In genomic region chr7:129387537-129387936, GRCh38 we compare ENCODE assay signal across 21 cellular contexts. TPM values are rescaled to one million over a fixed set of nuclear protein-coding genes. Genes with fewer than 3 reads are reported as not detected.
DNase-seq lines count a peak whose midpoint lies in the region; ATAC-seq and TF ChIP-seq lines count a peak whose summit lies in the region.
"Had no signal": no experiment of that assay in that cellular context is flagged by ENCODE, and none has a peak within 500 bp of the region (broad histone marks: within the 10 kb centered on the region; RNA-seq: fewer than 3 reads in every experiment).

No MANE protein-coding gene starts in this region.

- no peaks in the 10 kb centered on the region; the same call in 1 of the 2 replicates for H4K20me1 ChIP-seq in GM23338 (replicated peaks; ENCODE audit: insufficient read depth)
- H4K20me1 ChIP-seq: BLaER1 had no signal

- H3K4me3 Mint-ChIP-seq in GM23338 (no peak overlapping the region), WTC11 (no peak overlapping the region)
- H3K4me3 Mint-ChIP-seq in CD8-positive, alpha-beta memory T cell: no peak overlapping the region
- H3K4me3 Mint-ChIP-seq: CD14-positive monocyte; CD8-positive, alpha-beta T cell; IgD-negative memory B cell had no signal

- H3K36me3 ChIP-seq in GM23338 (ENCODE audit: insufficient read depth) (no peaks in the 10 kb centered on the region), right lobe of liver (peaks cover 0 to 8% (median 0%) of the 10 kb centered on the region in 4 donors), adrenal gland (replicated peaks in 1 of 2) (no peaks in the 10 kb centered on the region)
- no peaks in the 10 kb centered on the region for H3K36me3 ChIP-seq in CD8-positive, alpha-beta memory T cell (ENCODE audit: insufficient read depth, low read length)

- no peak overlapping the region for H3K27ac Mint-ChIP-seq in GM23338
- peak overlapping the region; percentile 85 for H3K27ac Mint-ChIP-seq in WTC11
- peak overlapping the region in 1 of 8 donors; percentile 64 for H3K27ac Mint-ChIP-seq in CD8-positive, alpha-beta memory T cell
- H3K27ac Mint-ChIP-seq: CD8-positive, alpha-beta T cell; IgD-negative memory B cell had no signal

- H3K36me3 Mint-ChIP-seq in GM23338 (ENCODE audit: low read depth): no peaks in the 10 kb centered on the region
- no peaks in the 10 kb centered on the region for H3K36me3 Mint-ChIP-seq in WTC11
- peaks cover 0 to 43% (median 14%) of the 10 kb centered on the region in 3 donors for H3K36me3 Mint-ChIP-seq in CD8-positive, alpha-beta memory T cell

- H3K4me1 ChIP-seq in GM23338 (ENCODE audit: insufficient read depth) (peaks cover 26% of the 10 kb centered on the region), right lobe of liver (peaks cover 0 to 25% (median 0%) of the 10 kb centered on the region in 4 donors), adrenal gland (replicated peaks in 1 of 2) (no peaks in the 10 kb centered on the region)
- no peaks in the 10 kb centered on the region for H3K4me1 ChIP-seq in CD8-positive, alpha-beta memory T cell (ENCODE audit: insufficient read depth, low read length)
- H3K4me1 ChIP-seq: BLaER1 had no signal

- H3K9me3 ChIP-seq in right lobe of liver (no peaks in the 10 kb centered on the region), adrenal gland (replicated peaks in 1 of 3) (no peaks in the 10 kb centered on the region)
- H3K9me3 ChIP-seq in CD8-positive, alpha-beta memory T cell (ENCODE audit: low read length): no peaks in the 10 kb centered on the region
- H3K9me3 ChIP-seq: BLaER1 had no signal

- no peak overlapping the region for H3K4me3 ChIP-seq in GM23338
- no peak overlapping the region for H3K4me3 ChIP-seq in right lobe of liver
- no peak overlapping the region for H3K4me3 ChIP-seq in adrenal gland
- H3K4me3 ChIP-seq in CD8-positive, alpha-beta memory T cell (ENCODE audit: low read length): no peak overlapping the region
- H3K4me3 ChIP-seq: BLaER1, GM12878 had no signal

- H3K9me3 Mint-ChIP-seq in GM23338: no peaks in the 10 kb centered on the region
- H3K9me3 Mint-ChIP-seq in WTC11: no peaks in the 10 kb centered on the region
- H3K9me3 Mint-ChIP-seq in CD8-positive, alpha-beta memory T cell: no peaks in the 10 kb centered on the region
- H3K9me3 Mint-ChIP-seq: CD14-positive monocyte; CD8-positive, alpha-beta T cell; IgD-negative memory B cell had no signal

- no peaks in the 10 kb centered on the region for H3K79me2 ChIP-seq in GM23338 (replicated peaks; ENCODE audit: insufficient read depth)

- TF ChIP-seq CTCF in GM23338 (conservative IDR thresholded peaks at IDR 0.05; ENCODE audit: low read depth in 2 of 2) (no peak), WTC11 (IDR thresholded peaks at IDR 0.05) (no peak), right lobe of liver (IDR thresholded peaks at IDR 0.05) (no peak), adrenal gland (IDR thresholded peaks at IDR 0.05) (no peak)

- POLR2A ChIA-PET in WTC11 (lab: Charles Lee): interaction anchor here (1.4 kb wide), 1 partner anchor 46 kb away, joined by 5 read pairs; the partner anchor contains the start of gene STRIP2
- POLR2A ChIA-PET in CD8-positive, alpha-beta memory T cell (lab: Charles Lee): no interaction called here

- TF ChIP-seq POLR2A in right lobe of liver (IDR thresholded peaks at IDR 0.05) (no peak), adrenal gland (IDR thresholded peaks at IDR 0.05) (no peak)

- H3K27me3 ChIP-seq in GM23338 (ENCODE audit: insufficient read depth) (no peaks in the 10 kb centered on the region), right lobe of liver (no peaks in the 10 kb centered on the region), adrenal gland (no peaks in the 10 kb centered on the region)
- no peaks in the 10 kb centered on the region for H3K27me3 ChIP-seq in CD8-positive, alpha-beta memory T cell (ENCODE audit: insufficient read depth, low read length, poor library complexity, severe bottlenecking)
- H3K27me3 ChIP-seq: BLaER1 had no signal

- CTCF ChIA-PET in WTC11 (lab: Charles Lee): interaction anchor here (1.4 to 1.8 kb wide), 4 partner anchors 12 to 177 kb away, joined by 4 to 15 read pairs (median 8); no protein-coding TSS in a partner anchor
- CTCF ChIA-PET in CD8-positive, alpha-beta memory T cell (lab: Charles Lee): interaction anchor here (1.5 to 3.1 kb wide), 3 partner anchors 10 to 20 kb away, joined by 4 to 13 read pairs (median 10); no protein-coding TSS in a partner anchor

- 24% methylated on average over 2 of the region's 2 CpGs for WGBS in right lobe of liver (ENCODE audit: insufficient coverage, low coverage, low lambda C conversion rate, missing lambda C conversion rate)
- WGBS in adrenal gland, 4 donors: 92 to 100% (median 96%) methylated on average over 2 of the region's 2 CpGs

- DNase-seq in GM23338 (ENCODE audit: low spot score) (no peak), WTC11 (ENCODE audit: low spot score) (no peak), caudate nucleus (lab: John Stamatoyannopoulos, UW) (no peak), right lobe of liver (no peak), adrenal gland (no peak), SHP77 treated with DMSO at 0.1 percent for 48 hours (lab: John Stamatoyannopoulos, UW) (no peak)
- DNase-seq in CD8-positive, alpha-beta memory T cell: no peak
- no peak for DNase-seq in activated effector memory CD4-positive, alpha-beta T cell treated with Interleukin-2 at 50 U/mL for 16 hours
- DNase-seq: 8988T; CD8-positive, alpha-beta T cell; COR-L47; DMS 273 treated with DMSO at 0.1 percent for 48 hours; DMS53; DND-41; EL; HCEC 1CT had no signal

- H2AFZ ChIP-seq in GM23338: no peak overlapping the region

- H3K27ac ChIP-seq in GM23338 (ENCODE audit: low read depth): peak overlapping the region; percentile 35; the same call in 1 of the 2 replicates
- peak overlapping the region; percentile 77 for H3K27ac ChIP-seq in caudate nucleus (ENCODE audit: low read depth, low read length)
- H3K27ac ChIP-seq in right lobe of liver: no peak overlapping the region
- H3K27ac ChIP-seq in adrenal gland: no peak overlapping the region
- no peak overlapping the region for H3K27ac ChIP-seq in CD8-positive, alpha-beta memory T cell (ENCODE audit: low read depth, low read length)
- H3K27ac ChIP-seq: BLaER1, HL-60 had no signal

- no peak overlapping the region for H3K4me2 ChIP-seq in GM23338
- H3K4me2 ChIP-seq: BLaER1 had no signal

- ATAC-seq in GM23338: no peak
- ATAC-seq in WTC11: no peak
- peak; percentile 61 to 81 (median 73) for ATAC-seq in right lobe of liver
- ATAC-seq: CD8-positive, alpha-beta T cell; GM12878 had no signal

- H3K4me1 Mint-ChIP-seq in GM23338 (peaks cover 39% of the 10 kb centered on the region), WTC11 (peaks cover 37% of the 10 kb centered on the region)
- no peaks in the 10 kb centered on the region for H3K4me1 Mint-ChIP-seq in CD8-positive, alpha-beta memory T cell
- H3K4me1 Mint-ChIP-seq: CD14-positive monocyte had no signal

- H3K27me3 Mint-ChIP-seq in GM23338 (ENCODE audit: insufficient read depth, low read depth, poor library complexity): no peaks in the 10 kb centered on the region
- H3K27me3 Mint-ChIP-seq in WTC11 (ENCODE audit: low read depth): no peaks in the 10 kb centered on the region
- no peaks in the 10 kb centered on the region for H3K27me3 Mint-ChIP-seq in CD8-positive, alpha-beta memory T cell
- H3K27me3 Mint-ChIP-seq: IgD-negative memory B cell had no signal

- intact Hi-C loops in right lobe of liver (cut with DNase I) (no loop called here), adrenal gland (cut with DNase I) (no loop called here)

- H3F3A ChIP-seq in GM23338 (replicated peaks; ENCODE audit: low read depth): no peaks in the 10 kb centered on the region

- no peaks in the 10 kb centered on the region for H3K9me2 ChIP-seq in GM23338 (ENCODE audit: insufficient read depth)

TF ChIP-seq in GM23338, 12 proteins besides CTCF, POLR2A, EP300 and RAD21 (continues in another document):
- TF ChIP-seq EZH2 (IDR thresholded peaks at IDR 0.05; ENCODE audit: low read depth, unreplicated experiment) (no peak), STAT1 (IDR thresholded peaks at IDR 0.05; ENCODE audit: unreplicated experiment) (no peak), EZH2phosphoT487 (IDR thresholded peaks at IDR 0.05; ENCODE audit: unreplicated experiment) (no peak)

TF ChIP-seq in WTC11, 78 proteins besides CTCF, POLR2A, EP300 and RAD21 (continues in another document):
- TF ChIP-seq ATF1 (CRISPR knock-in tag; IDR thresholded peaks at IDR 0.05) (no peak), ETV6 (CRISPR knock-in tag; IDR thresholded peaks at IDR 0.05) (no peak), MXD4 (CRISPR knock-in tag; IDR thresholded peaks at IDR 0.05; ENCODE audit: borderline replicate concordance) (no peak), ZNF317 (CRISPR knock-in tag; IDR thresholded peaks at IDR 0.05; ENCODE audit: borderline replicate concordance, low read depth) (no peak), HMGXB4 (CRISPR knock-in tag; IDR thresholded peaks at IDR 0.05) (no peak)
- TF ChIP-seq, protein P1, sequence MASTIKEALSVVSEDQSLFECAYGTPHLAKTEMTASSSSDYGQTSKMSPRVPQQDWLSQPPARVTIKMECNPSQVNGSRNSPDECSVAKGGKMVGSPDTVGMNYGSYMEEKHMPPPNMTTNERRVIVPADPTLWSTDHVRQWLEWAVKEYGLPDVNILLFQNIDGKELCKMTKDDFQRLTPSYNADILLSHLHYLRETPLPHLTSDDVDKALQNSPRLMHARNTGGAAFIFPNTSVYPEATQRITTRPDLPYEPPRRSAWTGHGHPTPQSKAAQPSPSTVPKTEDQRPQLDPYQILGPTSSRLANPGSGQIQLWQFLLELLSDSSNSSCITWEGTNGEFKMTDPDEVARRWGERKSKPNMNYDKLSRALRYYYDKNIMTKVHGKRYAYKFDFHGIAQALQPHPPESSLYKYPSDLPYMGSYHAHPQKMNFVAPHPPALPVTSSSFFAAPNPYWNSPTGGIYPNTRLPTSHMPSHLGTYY (CRISPR knock-in tag; IDR thresholded peaks at IDR 0.05): no peak

RNA-seq across cellular contexts. Expression of gene STRIP2, which starts 46.7 kb away (rescaled TPM):
- total RNA-seq in GM23338 (2014; rRNA removed; shearing (Covaris generic)): 7.4 and 10.6 TPM in 2 replicates
- 3.8 and 4.7 TPM in 2 replicates for polyA plus RNA-seq in GM23338 (2016; fragmentation: Nextera tagmentation; extraction: Ambion mirVana)
- total RNA-seq in WTC11 (2021): 6.5 to 7.7 TPM (median 7.6 TPM) in 3 replicates
- total RNA-seq in right lobe of liver: under 1 TPM; 0.24 to 0.86 (median 0.42) TPM
- total RNA-seq in adrenal gland: 10 to 100 TPM in 1 of 8 donors, 1 to 10 TPM in 6, under 1 TPM in 1; 0.67 to 10.1 (median 4.1) TPM
- polyA plus RNA-seq in adrenal gland: 1 to 10 TPM; 1.0 to 2.7 (median 2.5) TPM
- 10 to 100 TPM; 21.0 to 25.0 TPM for total RNA-seq in CD8-positive, alpha-beta memory T cell
- not detected for polyA plus RNA-seq in CD8-positive, alpha-beta memory T cell

Comparison
In these comparisons a context has a peak if more than half of its experiments do, and no peak if none do; other contexts are left out.
1. ATAC-seq: peak in right lobe of liver (4 of 4); none in GM23338 (single experiment) and WTC11 (single experiment).
2. H3K27ac ChIP-seq: peak in GM23338 (single experiment) and caudate nucleus (single experiment); none in right lobe of liver (0 of 3), adrenal gland (0 of 5) and CD8-positive, alpha-beta memory T cell (single experiment).